Comparison of ENCODE assay signal across 33 cellular contexts in the genomic region with DNA sequence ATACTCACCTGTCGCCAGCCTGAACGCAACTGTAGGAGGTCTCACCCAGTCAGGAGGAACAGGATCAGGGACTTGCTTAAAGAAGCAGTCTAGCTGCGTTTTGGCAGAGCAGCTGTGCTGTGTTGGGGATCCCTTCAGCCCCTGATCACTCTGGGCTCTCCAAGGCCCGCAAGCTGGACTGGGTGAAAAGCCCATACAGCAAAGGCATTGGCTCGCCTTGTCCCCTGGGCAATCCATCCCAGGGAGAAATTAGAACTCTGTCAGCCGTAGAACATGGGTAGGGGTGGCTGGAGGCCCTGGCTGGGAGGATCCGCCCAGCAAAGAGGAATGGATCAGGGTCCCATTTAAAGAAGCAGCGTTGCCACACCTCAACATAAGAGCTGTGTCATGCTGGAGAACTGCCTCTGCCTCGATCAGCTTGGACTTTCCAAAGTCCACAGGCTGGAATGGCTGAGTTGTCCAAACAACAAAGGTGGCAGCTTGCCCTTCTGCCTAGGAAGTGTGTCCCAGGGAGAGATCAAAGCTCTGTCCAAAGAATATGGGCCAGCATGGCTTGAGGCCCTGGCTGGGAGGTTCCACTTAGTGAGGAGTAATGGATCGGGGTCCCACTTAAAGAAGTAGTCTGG. TPM values are rescaled to one million over a fixed set of nuclear protein-coding genes. Genes with fewer than 3 reads are reported as not detected.
DNase-seq lines count a peak whose midpoint lies in the region; ATAC-seq, FAIRE-seq and TF ChIP-seq lines count a peak whose summit lies in the region.
"Had no signal": no experiment of that assay in that cellular context is flagged by ENCODE, and none has a peak within 500 bp of the region (broad histone marks: within the 10 kb centered on the region; RNA-seq: fewer than 3 reads in every experiment).

No MANE protein-coding gene starts in this region.

- TF ChIP-seq CTCF in H1 (IDR thresholded peaks at IDR 0.05; ENCODE audit: control extremely low read depth in 1 of 3, insufficient read depth in 1 of 3, low read depth in 1 of 3, low read length in 3 of 3) (no peak), right lobe of liver (IDR thresholded peaks at IDR 0.05) (no peak)

- H3K4me1 Mint-ChIP-seq in T-cell, result no peaks in the 10 kb centered on the region
- H3K4me1 Mint-ChIP-seq: CD14-positive monocyte; CD4-positive, alpha-beta memory T cell; CD4-positive, CD25-positive, alpha-beta regulatory T cell; CD8-positive, alpha-beta memory T cell had no signal

- no peak overlapping the region for H3K18ac ChIP-seq in H1 (ENCODE audit: extremely low read depth, low read length)

- H3K27me3 ChIP-seq in H1 (replicated peaks in 1 of 4; ENCODE audit: control insufficient read depth in 3 of 4, extremely low read depth in 1 of 4, insufficient read depth in 3 of 4, low read length in 3 of 4) (no peaks in the 10 kb centered on the region), right lobe of liver (no peaks in the 10 kb centered on the region)
- H3K27me3 ChIP-seq: BE2C, BLaER1 had no signal

- TF ChIP-seq EP300 in H1 (IDR thresholded peaks at IDR 0.05; ENCODE audit: borderline replicate concordance in 1 of 2, low read depth in 2 of 2, low read length in 2 of 2), result no peak

- no peaks in the 10 kb centered on the region for H3K36me3 Mint-ChIP-seq in T-cell
- H3K36me3 Mint-ChIP-seq: CD14-positive monocyte; CD4-positive, alpha-beta memory T cell; CD4-positive, CD25-positive, alpha-beta regulatory T cell; CD8-positive, alpha-beta memory T cell had no signal

- peak overlapping the region; percentile 35; the same call in 1 of the 2 replicates for H2BK5ac ChIP-seq in H1 (ENCODE audit: low read depth, low read length)

- TF ChIP-seq POLR2A in H1 (IDR thresholded peaks at IDR 0.05; ENCODE audit: control extremely low read depth in 1 of 2, low read depth in 2 of 2, low read length in 2 of 2) (no peak), right lobe of liver (IDR thresholded peaks at IDR 0.05) (no peak), H54 (IDR thresholded peaks at IDR 0.05; ENCODE audit: low read depth, low read length) (no peak)

- intact Hi-C loops in right lobe of liver (cut with DNase I), result no loop called here

- H3K4me3 ChIP-seq in H1 (ENCODE audit: extremely low read depth in 1 of 4, insufficient read depth in 2 of 4, low read depth in 3 of 4, low read length in 4 of 4) (no peak overlapping the region), right lobe of liver (no peak overlapping the region)
- H3K4me3 ChIP-seq: BLaER1, GM12878 had no signal

- no peak overlapping the region for H3K27ac Mint-ChIP-seq in T-cell
- H3K27ac Mint-ChIP-seq: CD14-positive monocyte; CD4-positive, alpha-beta memory T cell; CD4-positive, CD25-positive, alpha-beta regulatory T cell; CD8-positive, alpha-beta memory T cell had no signal

- H2BK20ac ChIP-seq in H1 (ENCODE audit: low read length), result no peak overlapping the region

- no peak overlapping the region for H2AFZ ChIP-seq in H1 (ENCODE audit: low read length)

- no peak overlapping the region for H4K5ac ChIP-seq in H1 (ENCODE audit: insufficient read length, low read depth, low read length)

- H4K8ac ChIP-seq in H1 (ENCODE audit: extremely low read depth, insufficient read depth, low read length), result no peak overlapping the region

- H3K79me1 ChIP-seq in H1 (ENCODE audit: low read depth, low read length), result no peaks in the 10 kb centered on the region

- TF ChIP-seq RAD21 in H1 (IDR thresholded peaks at IDR 0.05 in 1 of 2, conservative IDR thresholded peaks at IDR 0.05 in 1 of 2; ENCODE audit: low read depth in 2 of 2, low read length in 2 of 2), result no peak

- WGBS in H1 (ENCODE audit: extremely low coverage in 1 of 2, insufficient coverage in 1 of 2, insufficient read length in 1 of 2, insufficient replicate concordance in 2 of 2, low coverage in 1 of 2, low lambda C conversion rate in 2 of 2, missing lambda C conversion rate in 1 of 2), 2 experiments, result 91% methylated on average over 10 of the region's 10 CpGs; no CpG with 5 or more reads in 1 of the 2 experiments
- no CpG with 5 or more reads among the region's 10 CpGs for WGBS in right lobe of liver (ENCODE audit: insufficient coverage, low coverage, low lambda C conversion rate, missing lambda C conversion rate)

- ATAC-seq in left lobe of liver (peak; percentile 91), right lobe of liver (peak; percentile 28 to 93 (median 62)), T-cell (replicated peaks in 1 of 4) (no peak), HG03460 (IDR thresholded peaks at IDR 0.05; ENCODE audit: unreplicated experiment) (no peak)
- ATAC-seq: GM12878 had no signal

- no peaks in the 10 kb centered on the region for H3K79me2 ChIP-seq in H1 (ENCODE audit: control insufficient read depth in 1 of 2, insufficient read depth in 2 of 2, low read length in 2 of 2)

- no peaks in the 10 kb centered on the region for H3K23me2 ChIP-seq in H1 (ENCODE audit: low read depth, low read length)

- peaks cover 0 to 7% (median 3%) of the 10 kb centered on the region in 3 donors for H3K9me3 Mint-ChIP-seq in T-cell
- H3K9me3 Mint-ChIP-seq: CD8-positive, alpha-beta memory T cell had no signal

- DNase-seq in H1 (ENCODE audit: low read depth in 1 of 2, low spot score in 2 of 2) (no peak), left lobe of liver (ENCODE audit: low spot score) (peak; percentile 66), right lobe of liver (peak in 2 of 3 donors; percentile 68 to 72), T-cell (no peak), H54 (ENCODE audit: insufficient read length, low spot score) (no peak)
- no peak for DNase-seq in stimulated activated naive CD4-positive, alpha-beta T cell (lab: John Stamatoyannopoulos, UW)
- DNase-seq: 8988T; ACHN; BE2C; C1 segment of cervical spinal cord; CD4-positive, alpha-beta memory T cell; CD4-positive, CD25-positive, alpha-beta regulatory T cell; CD8-positive, alpha-beta memory T cell; COR-L47; DMS 273 treated with DMSO at 0.1 percent for 48 hours; DMS153; DMS53; DMS79; DND-41; EL; GDM1 had no signal

- H2BK120ac ChIP-seq in H1 (replicated peaks; ENCODE audit: low read depth, low read length), result no peak overlapping the region

- no peak overlapping the region for H3K4me2 ChIP-seq in H1 (ENCODE audit: insufficient read depth in 1 of 2, low read depth in 2 of 2, low read length in 2 of 2)
- H3K4me2 ChIP-seq: BLaER1 had no signal

- H3K9me3 ChIP-seq in H1 (ENCODE audit: insufficient read depth in 2 of 2, low read depth in 1 of 2, low read length in 1 of 2) (no peaks in the 10 kb centered on the region), right lobe of liver (no peaks in the 10 kb centered on the region)
- H3K9me3 ChIP-seq: BE2C, BLaER1 had no signal

- CTCF ChIA-PET in H1 (lab: Charles Lee; ENCODE audit: partially characterized antibody), result interaction anchor here (1.1 to 3.6 kb wide), 5 partner anchors 15 to 251 kb away, joined by 3 to 11 read pairs (median 7); no protein-coding TSS in a partner anchor
- CTCF ChIA-PET in T-cell (lab: Charles Lee), result no interaction called here

- H3K4me1 ChIP-seq in H1 (replicated peaks in 1 of 4; ENCODE audit: control insufficient read depth in 3 of 4, insufficient read depth in 4 of 4, low read length in 3 of 4), result no peaks in the 10 kb centered on the region
- peaks cover 0 to 10% (median 0%) of the 10 kb centered on the region in 4 donors for H3K4me1 ChIP-seq in right lobe of liver
- H3K4me1 ChIP-seq: BE2C, BLaER1 had no signal

- FAIRE-seq in H1 (lab: Jason Lieb, UNC) (no peak), H54 (lab: Jason Lieb, UNC) (no peak)
- FAIRE-seq: A204.1, GM12878, GM12892, GM18507, GM19239 had no signal

- H3K36me3 ChIP-seq in H1 (ENCODE audit: control insufficient read depth in 2 of 4, insufficient read depth in 4 of 4, low read length in 3 of 4) (no peaks in the 10 kb centered on the region), right lobe of liver (no peaks in the 10 kb centered on the region)
- H3K36me3 ChIP-seq: BE2C, BLaER1 had no signal

- H3K27ac ChIP-seq in H1 (ENCODE audit: low read depth, low read length) (no peak overlapping the region), right lobe of liver (peak overlapping the region in 1 of 3 donors; percentile 32)
- H3K27ac ChIP-seq: BLaER1 had no signal

- no peaks in the 10 kb centered on the region for H4K20me1 ChIP-seq in H1 (replicated peaks in 1 of 2; ENCODE audit: control insufficient read depth in 1 of 2, insufficient read depth in 2 of 2, low read length in 2 of 2)
- H4K20me1 ChIP-seq: BLaER1 had no signal

- no peak overlapping the region for H3K4ac ChIP-seq in H1 (replicated peaks; ENCODE audit: insufficient read length, low read depth, low read length)

- H3K23ac ChIP-seq in H1 (ENCODE audit: insufficient read length), result no peak overlapping the region

- POLR2A ChIA-PET in H1 (lab: Charles Lee; ENCODE audit: partially characterized antibody), result interaction anchor here (0.9 to 1.2 kb wide), 2 partner anchors 12 to 31 kb away, joined by 3 to 6 read pairs; no protein-coding TSS in a partner anchor
- POLR2A ChIA-PET in T-cell (lab: Charles Lee), result no interaction called here

- H3K27me3 Mint-ChIP-seq in T-cell, result peaks cover 13 to 20% of the 10 kb centered on the region in 2 donors

- no peak overlapping the region for H2AK5ac ChIP-seq in H1 (ENCODE audit: low read depth, low read length)

- no peak overlapping the region for H2BK12ac ChIP-seq in H1 (ENCODE audit: low read depth, low read length)

- H3K4me3 Mint-ChIP-seq in T-cell, result no peak overlapping the region
- H3K4me3 Mint-ChIP-seq: CD14-positive monocyte; CD4-positive, alpha-beta memory T cell; CD4-positive, CD25-positive, alpha-beta regulatory T cell; CD8-positive, alpha-beta memory T cell had no signal

- no peak overlapping the region for H2BK15ac ChIP-seq in H1 (ENCODE audit: low read length)

- H3K9ac ChIP-seq in H1 (replicated peaks in 1 of 4; ENCODE audit: extremely low read depth in 1 of 4, low read depth in 3 of 4, low read length in 3 of 4), result no peak overlapping the region; a peak in 1 of 7 replicates
- H3K9ac ChIP-seq: BLaER1 had no signal

- no peak overlapping the region for H3K56ac ChIP-seq in H1 (replicated peaks; ENCODE audit: insufficient read length, low read depth, low read length)

- no peak overlapping the region for H3K14ac ChIP-seq in H1 (ENCODE audit: insufficient read length)

- H4K91ac ChIP-seq in H1 (replicated peaks; ENCODE audit: insufficient read length, low read length), result no peak overlapping the region

RNA-seq across cellular contexts. Expression of a gene that starts 9.1 kb away (rescaled TPM):
- total RNA-seq in H1 (2021; fragmentation: NEBNext Ultra II Directional; extraction: Animal tissue kit (Norgen Biotek cat#: 25700)), result not detected in 2 replicates
- polyA plus RNA-seq in H1 (2011; rRNA removed), result not detected in 2 replicates
- polyA plus RNA-seq in H1 (2011; cell fraction: cytosol; rRNA removed), result not detected
- polyA plus RNA-seq in H1 (2011; cell fraction: nucleus; rRNA removed), result not detected
- not detected in 4 replicates for polyA plus RNA-seq in H1 (2012, experiment 1 of 2)
- polyA plus RNA-seq in H1 (2012, experiment 2 of 2), result not detected
- not detected for polyA plus RNA-seq in H1 (2013, experiment 1 of 2)
- polyA plus RNA-seq in H1 (2013, experiment 2 of 2), result not detected
- 0.39 TPM in 1 of 2 replicates, not detected in the other for polyA minus RNA-seq in H1 (2011; rRNA and poly(A)+ RNA removed)
- not detected for polyA minus RNA-seq in H1 (2011; cell fraction: cytosol; rRNA and poly(A)+ RNA removed)
- 0.70 TPM for polyA minus RNA-seq in H1 (2011; cell fraction: nucleus; rRNA and poly(A)+ RNA removed)
- not detected for total RNA-seq in left lobe of liver
- not detected for total RNA-seq in right lobe of liver
- total RNA-seq in T-cell, result not detected
- total RNA-seq: A673; CD4-positive, alpha-beta memory T cell; CD4-positive, CD25-positive, alpha-beta regulatory T cell; CD8-positive, alpha-beta memory T cell; Daoy; G401; GM12878 had no signal
- polyA plus RNA-seq: AG04450; CD14-positive monocyte; CD4-positive, alpha-beta memory T cell; CD4-positive, CD25-positive, alpha-beta regulatory T cell; CD8-positive, alpha-beta memory T cell had no signal

RNA-seq across cellular contexts. Expression of a gene that starts 27.4 kb away (rescaled TPM):
- not detected in 2 replicates for total RNA-seq in H1 (2021; fragmentation: NEBNext Ultra II Directional; extraction: Animal tissue kit (Norgen Biotek cat#: 25700))
- polyA plus RNA-seq in H1 (2011; rRNA removed), result 0.06 TPM in 1 of 2 replicates, not detected in the other
- polyA plus RNA-seq in H1 (2011; cell fraction: cytosol; rRNA removed), result not detected
- polyA plus RNA-seq in H1 (2011; cell fraction: nucleus; rRNA removed), result not detected
- not detected in 4 replicates for polyA plus RNA-seq in H1 (2012, experiment 1 of 2)
- polyA plus RNA-seq in H1 (2012, experiment 2 of 2), result not detected
- polyA plus RNA-seq in H1 (2013, experiment 1 of 2), result 0.08 TPM
- polyA plus RNA-seq in H1 (2013, experiment 2 of 2), result not detected
- polyA minus RNA-seq in H1 (2011; rRNA and poly(A)+ RNA removed), result 0.38 and 0.88 TPM in 2 replicates
- not detected for polyA minus RNA-seq in H1 (2011; cell fraction: cytosol; rRNA and poly(A)+ RNA removed)
- 2.7 TPM for polyA minus RNA-seq in H1 (2011; cell fraction: nucleus; rRNA and poly(A)+ RNA removed)
- not detected for total RNA-seq in left lobe of liver
- total RNA-seq in right lobe of liver, result not detected
- total RNA-seq in T-cell, result not detected
- total RNA-seq: A673; CD4-positive, alpha-beta memory T cell; CD4-positive, CD25-positive, alpha-beta regulatory T cell; CD8-positive, alpha-beta memory T cell; Daoy; G401; GM12878 had no signal
- polyA plus RNA-seq: AG04450; CD14-positive monocyte; CD4-positive, alpha-beta memory T cell; CD4-positive, CD25-positive, alpha-beta regulatory T cell; CD8-positive, alpha-beta memory T cell had no signal

Comparison
In these comparisons a context has a peak if more than half of its experiments do, and no peak if none do; other contexts are left out.
1. DNase-seq: peak in left lobe of liver (single experiment) and right lobe of liver (2 of 3); none in H1 (0 of 2), T-cell (0 of 34), stimulated activated naive CD4-positive, alpha-beta T cell (0 of 6) and H54 (single experiment).
2. ATAC-seq: peak in left lobe of liver (single experiment) and right lobe of liver (4 of 4); none in T-cell (0 of 4) and HG03460 (single experiment).